In genomic region chr1:236952279-236953003, GRCh38 we compare ENCODE assay signal across 32 cellular contexts. TPM values are rescaled to one million over a fixed set of nuclear protein-coding genes. Genes with fewer than 3 reads are reported as not detected.
A peak's percentile ranks its signal among the peaks of the same experiment; 100 is the strongest.
DNase-seq lines count a peak whose midpoint lies in the region; ATAC-seq and TF ChIP-seq lines count a peak whose summit lies in the region.
"Had no signal": no experiment of that assay in that cellular context is flagged by ENCODE, and none has a peak within 500 bp of the region (broad histone marks: within the 10 kb centered on the region; RNA-seq: fewer than 3 reads in every experiment).

No MANE protein-coding gene starts in this region.

- H3K79me2 ChIP-seq in GM23338 (replicated peaks; ENCODE audit: insufficient read depth), result no peaks in the 10 kb centered on the region

- H3K18ac ChIP-seq in mesenchymal stem cell (ENCODE audit: low read depth in 1 of 2, low read length in 2 of 2), result no peak overlapping the region

- H4K20me1 ChIP-seq in GM23338 (replicated peaks; ENCODE audit: insufficient read depth), result no peaks in the 10 kb centered on the region

- intact Hi-C loops in left ventricle myocardium superior (cut with micrococcal nuclease), result no loop called here

- H3K9me3 ChIP-seq in WERI-Rb-1 (ENCODE audit: severe bottlenecking) (peaks cover 6% of the 10 kb centered on the region), mesenchymal stem cell (ENCODE audit: control insufficient read depth, low read length) (peaks cover 15% of the 10 kb centered on the region)
- H3K9me3 ChIP-seq: BE2C, breast epithelium, colonic mucosa, lower lobe of right lung, mucosa of descending colon, uterus had no signal

- H3K4me3 ChIP-seq in GM23338, result no peak overlapping the region
- no peak overlapping the region for H3K4me3 ChIP-seq in WERI-Rb-1 (ENCODE audit: low read depth, low read length)
- H3K4me3 ChIP-seq in rectal smooth muscle tissue (ENCODE audit: low read length), result no peak overlapping the region
- H3K4me3 ChIP-seq in mesenchymal stem cell (ENCODE audit: insufficient read depth in 1 of 2, low read depth in 1 of 2, low read length in 2 of 2), result no peak overlapping the region
- H3K4me3 ChIP-seq: breast epithelium, colonic mucosa, lower lobe of right lung, mucosa of descending colon, uterus had no signal

- H2BK5ac ChIP-seq in mesenchymal stem cell (ENCODE audit: low read depth, low read length, poor library complexity, severe bottlenecking), result no peak overlapping the region

- no peak overlapping the region for H2AK5ac ChIP-seq in mesenchymal stem cell (ENCODE audit: low read length, severe bottlenecking)

- peaks cover 1% of the 10 kb centered on the region for H3K27me3 Mint-ChIP-seq in GM23338 (ENCODE audit: insufficient read depth, low read depth, poor library complexity)
- no peaks in the 10 kb centered on the region for H3K27me3 Mint-ChIP-seq in stimulated activated naive CD8-positive, alpha-beta T cell treated with anti-CD3 and anti-CD28 coated beads, Interleukin-15, amount 100 ng/mL, for 72 hours
- H3K27me3 Mint-ChIP-seq: activated naive CD4-positive, alpha-beta T cell treated with anti-CD3 and anti-CD28 coated beads, Interleukin-2, amount 10 ng/mL, durations not matched to agents 7 days and 5 days; stimulated activated memory B cell treated with anti-CD40 and anti-IgM and Interleukin-4, amounts not matched to agents 10 μg/mL and 1 μg/mL and 100 μg/mL, for 72 hours had no signal

- H3K9ac ChIP-seq in rectal smooth muscle tissue (ENCODE audit: low read length) (no peak overlapping the region), mesenchymal stem cell (ENCODE audit: low read length) (no peak overlapping the region)

- peaks cover 31% of the 10 kb centered on the region for H3K4me1 Mint-ChIP-seq in GM23338
- no peaks in the 10 kb centered on the region for H3K4me1 Mint-ChIP-seq in stimulated activated naive CD8-positive, alpha-beta T cell treated with anti-CD3 and anti-CD28 coated beads, Interleukin-15, amount 100 ng/mL, for 72 hours
- H3K4me1 Mint-ChIP-seq: activated CD4-positive, alpha-beta T cell treated with anti-CD3 and anti-CD28 coated beads for 36 hours; activated naive CD4-positive, alpha-beta T cell treated with anti-CD3 and anti-CD28 coated beads, Interleukin-2, amount 10 ng/mL, durations not matched to agents 7 days and 5 days; CD8-positive, alpha-beta memory T cell; natural killer cell; stimulated activated memory B cell treated with anti-CD40 and anti-IgM and Interleukin-4, amounts not matched to agents 10 μg/mL and 1 μg/mL and 100 μg/mL, for 72 hours had no signal

- H2BK120ac ChIP-seq in mesenchymal stem cell (ENCODE audit: low read depth, low read length), result no peak overlapping the region

- H3K79me1 ChIP-seq in mesenchymal stem cell (replicated peaks; ENCODE audit: low read length, poor library complexity, severe bottlenecking), result no peaks in the 10 kb centered on the region

- whole genome bisulfite sequencing in mesenchymal stem cell, result 56% methylated on average over 9 of the region's 9 CpGs

- no peak overlapping the region for H4K91ac ChIP-seq in mesenchymal stem cell (ENCODE audit: low read length)

- no peaks in the 10 kb centered on the region for H3K36me3 Mint-ChIP-seq in GM23338 (ENCODE audit: low read depth)
- H3K36me3 Mint-ChIP-seq: activated naive CD4-positive, alpha-beta T cell treated with anti-CD3 and anti-CD28 coated beads, Interleukin-2, amount 10 ng/mL, durations not matched to agents 7 days and 5 days; natural killer cell; stimulated activated memory B cell treated with anti-CD40 and anti-IgM and Interleukin-4, amounts not matched to agents 10 μg/mL and 1 μg/mL and 100 μg/mL, for 72 hours had no signal

- peak; percentile 45 for DNase-seq in GM23338 (ENCODE audit: low spot score)
- no peak for DNase-seq in WERI-Rb-1
- no peak for DNase-seq in left ventricle myocardium superior
- no peak for DNase-seq in A172 (ENCODE audit: low spot score)
- DNase-seq in mesenchymal stem cell, result no peak
- DNase-seq in stimulated activated naive CD8-positive, alpha-beta T cell treated with anti-CD3 and anti-CD28 coated beads, Interleukin-15, amount 100 ng/mL, for 72 hours, result no peak
- DNase-seq: activated CD4-positive, alpha-beta T cell treated with anti-CD3 and anti-CD28 coated beads for 36 hours; activated CD8-positive, alpha-beta memory T cell treated with anti-CD3 and anti-CD28 coated beads, Interleukin-2, amount 50 U/mL, for 48 hours; activated CD8-positive, alpha-beta T cell treated with anti-CD3 and anti-CD28 coated beads for 36 hours; activated naive CD4-positive, alpha-beta T cell treated with anti-CD3 and anti-CD28 coated beads, Interleukin-2, amount 10 ng/mL, durations not matched to agents 7 days and 5 days; BE2C; CD8-positive, alpha-beta memory T cell; colonic mucosa; DMS153; effector CD8-positive, alpha-beta T cell; Karpas-422; kidney; lower lobe of right lung; mucosa of descending colon; natural killer cell; NCI-H2029 treated with DMSO at 0.1 percent for 48 hours; NCI-H226; NCI-H69; uterus had no signal

- H2AFZ ChIP-seq in GM23338, result no peak overlapping the region
- no peak overlapping the region for H2AFZ ChIP-seq in mesenchymal stem cell (ENCODE audit: low read depth, low read length)

- H3K27ac ChIP-seq in GM23338 (ENCODE audit: low read depth) (no peak overlapping the region), WERI-Rb-1 (peak overlapping the region; percentile 26), rectal smooth muscle tissue (ENCODE audit: low read depth, low read length) (peak overlapping the region; percentile 68), mesenchymal stem cell (ENCODE audit: low read length, poor library complexity, severe bottlenecking) (no peak overlapping the region)
- H3K27ac ChIP-seq: breast epithelium, colonic mucosa, epithelial cell of prostate, lower lobe of right lung, uterus had no signal

- no peak overlapping the region for H2BK12ac ChIP-seq in mesenchymal stem cell (ENCODE audit: low read length in 2 of 2)

- H3K27me3 ChIP-seq in GM23338 (ENCODE audit: insufficient read depth) (no peaks in the 10 kb centered on the region), WERI-Rb-1 (ENCODE audit: insufficient read depth, low read depth, severe bottlenecking) (no peaks in the 10 kb centered on the region), rectal smooth muscle tissue (ENCODE audit: control insufficient read depth, insufficient read depth, low read length) (no peaks in the 10 kb centered on the region), mesenchymal stem cell (ENCODE audit: control insufficient read depth in 1 of 2, insufficient read depth in 1 of 2, low read length in 2 of 2) (no peaks in the 10 kb centered on the region)
- H3K27me3 ChIP-seq: BE2C, breast epithelium, colonic mucosa, uterus had no signal

- H3K23ac ChIP-seq in mesenchymal stem cell (ENCODE audit: low read length in 2 of 2), result no peak overlapping the region

- no peak overlapping the region for H3K4ac ChIP-seq in mesenchymal stem cell (ENCODE audit: low read depth in 1 of 2, low read length in 2 of 2)

- H3K27ac Mint-ChIP-seq in GM23338, result peak overlapping the region; percentile 79
- no peak overlapping the region for H3K27ac Mint-ChIP-seq in stimulated activated naive CD8-positive, alpha-beta T cell treated with anti-CD3 and anti-CD28 coated beads, Interleukin-15, amount 100 ng/mL, for 72 hours
- H3K27ac Mint-ChIP-seq: activated CD4-positive, alpha-beta T cell treated with anti-CD3 and anti-CD28 coated beads for 36 hours; activated CD8-positive, alpha-beta T cell treated with anti-CD3 and anti-CD28 coated beads for 36 hours; activated naive CD4-positive, alpha-beta T cell treated with anti-CD3 and anti-CD28 coated beads, Interleukin-2, amount 10 ng/mL, durations not matched to agents 7 days and 5 days; natural killer cell; stimulated activated memory B cell treated with anti-CD40 and anti-IgM and Interleukin-4, amounts not matched to agents 10 μg/mL and 1 μg/mL and 100 μg/mL, for 72 hours; T-helper 2 cell treated with Interferon-gamma antibody and Interleukin-4, amounts not matched to agents 5 μg/mL and 100 μg/mL, for 36 hours had no signal

- H3K36me3 ChIP-seq in GM23338 (ENCODE audit: insufficient read depth) (no peaks in the 10 kb centered on the region), WERI-Rb-1 (no peaks in the 10 kb centered on the region), rectal smooth muscle tissue (ENCODE audit: control insufficient read depth, insufficient read depth, low read length) (no peaks in the 10 kb centered on the region), mesenchymal stem cell (ENCODE audit: control insufficient read depth in 1 of 2, insufficient read depth in 2 of 2, low read depth in 1 of 2, low read length in 2 of 2) (no peaks in the 10 kb centered on the region)
- H3K36me3 ChIP-seq: BE2C, breast epithelium, colonic mucosa, lower lobe of right lung, uterus had no signal

- H3K4me1 ChIP-seq in GM23338 (ENCODE audit: insufficient read depth) (peaks cover 20% of the 10 kb centered on the region), rectal smooth muscle tissue (ENCODE audit: control insufficient read depth, insufficient read depth, low read length) (peaks cover 11% of the 10 kb centered on the region), mesenchymal stem cell (ENCODE audit: control insufficient read depth, insufficient read depth, low read depth, low read length) (no peaks in the 10 kb centered on the region)
- H3K4me1 ChIP-seq: BE2C, breast epithelium, colonic mucosa, lower lobe of right lung, uterus had no signal

- TF ChIP-seq CTCF in GM23338 (conservative IDR thresholded peaks at IDR 0.05; ENCODE audit: low read depth in 2 of 2) (no peak), WERI-Rb-1 (IDR thresholded peaks at IDR 0.05; ENCODE audit: low read depth, low read length) (no peak)

- H2BK15ac ChIP-seq in mesenchymal stem cell (ENCODE audit: low read depth, poor library complexity, severe bottlenecking), result no peak overlapping the region

- no peaks in the 10 kb centered on the region for H3F3A ChIP-seq in GM23338 (replicated peaks; ENCODE audit: low read depth)

- ATAC-seq in GM23338 (peak; percentile 80), left ventricle myocardium superior (peak; percentile 36)
- no peak for ATAC-seq in stimulated activated naive CD8-positive, alpha-beta T cell treated with anti-CD3 and anti-CD28 coated beads, Interleukin-15, amount 100 ng/mL, for 72 hours
- ATAC-seq: activated CD4-positive, alpha-beta T cell treated with anti-CD3 and anti-CD28 coated beads for 36 hours; activated CD8-positive, alpha-beta T cell treated with anti-CD3 and anti-CD28 coated beads for 36 hours; lower lobe of right lung; mucosa of descending colon; natural killer cell; stimulated activated memory B cell treated with anti-CD40 and anti-IgM and Interleukin-4, amounts not matched to agents 10 μg/mL and 1 μg/mL and 100 μg/mL, for 72 hours had no signal

- no peak overlapping the region for H4K8ac ChIP-seq in mesenchymal stem cell (ENCODE audit: low read length)

- H3K4me2 ChIP-seq in GM23338 (no peak overlapping the region), mesenchymal stem cell (ENCODE audit: low read length, poor library complexity, severe bottlenecking) (no peak overlapping the region)

- H3K4me3 Mint-ChIP-seq in GM23338, result no peak overlapping the region
- no peak overlapping the region for H3K4me3 Mint-ChIP-seq in stimulated activated naive CD8-positive, alpha-beta T cell treated with anti-CD3 and anti-CD28 coated beads, Interleukin-15, amount 100 ng/mL, for 72 hours
- H3K4me3 Mint-ChIP-seq: activated CD4-positive, alpha-beta T cell treated with anti-CD3 and anti-CD28 coated beads for 36 hours; activated CD8-positive, alpha-beta T cell treated with anti-CD3 and anti-CD28 coated beads for 36 hours; activated naive CD4-positive, alpha-beta T cell treated with anti-CD3 and anti-CD28 coated beads, Interleukin-2, amount 10 ng/mL, durations not matched to agents 7 days and 5 days; CD8-positive, alpha-beta memory T cell; natural killer cell; stimulated activated memory B cell treated with anti-CD40 and anti-IgM and Interleukin-4, amounts not matched to agents 10 μg/mL and 1 μg/mL and 100 μg/mL, for 72 hours; T-helper 2 cell treated with Interferon-gamma antibody and Interleukin-4, amounts not matched to agents 5 μg/mL and 100 μg/mL, for 36 hours had no signal

- H3K14ac ChIP-seq in mesenchymal stem cell (ENCODE audit: low read length in 2 of 2), result no peak overlapping the region

- H3K9me3 Mint-ChIP-seq in GM23338, result no peaks in the 10 kb centered on the region; the same call in 2 of the 3 replicates
- no peaks in the 10 kb centered on the region for H3K9me3 Mint-ChIP-seq in stimulated activated naive CD8-positive, alpha-beta T cell treated with anti-CD3 and anti-CD28 coated beads, Interleukin-15, amount 100 ng/mL, for 72 hours
- H3K9me3 Mint-ChIP-seq: activated CD8-positive, alpha-beta T cell treated with anti-CD3 and anti-CD28 coated beads for 36 hours; activated naive CD4-positive, alpha-beta T cell treated with anti-CD3 and anti-CD28 coated beads, Interleukin-2, amount 10 ng/mL, durations not matched to agents 7 days and 5 days; natural killer cell; T-helper 2 cell treated with Interferon-gamma antibody and Interleukin-4, amounts not matched to agents 5 μg/mL and 100 μg/mL, for 36 hours had no signal

- H3K9me2 ChIP-seq in GM23338 (ENCODE audit: insufficient read depth), result 0 out of 2 replicates have a peak, but pooled peaks cover 6% of the 10 kb centered on the region

RNA-seq across cellular contexts. Expression of gene MT1HL1, which starts 51.8 kb away (rescaled TPM):
- total RNA-seq in GM23338 (2014; rRNA removed; shearing (Covaris generic)), result not detected in 2 replicates
- not detected in 2 replicates for polyA plus RNA-seq in GM23338 (2016; fragmentation: Nextera tagmentation; extraction: Ambion mirVana)
- not detected for total RNA-seq in left ventricle myocardium superior
- not detected in 2 replicates for total RNA-seq in A172 (2014; rRNA removed; shearing (Covaris generic))
- polyA plus RNA-seq in mesenchymal stem cell (2013, experiment 1 of 2), result not detected
- polyA plus RNA-seq in mesenchymal stem cell (2013, experiment 2 of 2), result not detected
- total RNA-seq: activated CD4-positive, alpha-beta T cell treated with anti-CD3 and anti-CD28 coated beads for 36 hours; activated CD8-positive, alpha-beta T cell treated with anti-CD3 and anti-CD28 coated beads for 36 hours; breast epithelium; CD8-positive, alpha-beta memory T cell; colonic mucosa; kidney; lower lobe of right lung; mucosa of descending colon; natural killer cell; osteoblast; skeletal muscle tissue; temporal lobe; uterus had no signal
- polyA plus RNA-seq: CD8-positive, alpha-beta memory T cell had no signal

Comparison
In these comparisons a context has a peak if more than half of its experiments do, and no peak if none do; other contexts are left out.
1. H3K27ac ChIP-seq: peak in WERI-Rb-1 (single experiment) and rectal smooth muscle tissue (single experiment); none in GM23338 (single experiment) and mesenchymal stem cell (single experiment).